31 cellular contexts compared by ENCODE assay signal in genomic region chr5:164324239-164324638, GRCh38.
"Had no signal": no experiment of that assay in that cellular context is flagged by ENCODE, and none has a peak within 500 bp of the region (broad histone marks: within the 10 kb centered on the region; RNA-seq: fewer than 3 reads in every experiment).

No MANE protein-coding gene starts in this region.

- H3K9me3 ChIP-seq: body of pancreas had no signal

- DNase-seq: activated effector memory CD4-positive, alpha-beta T cell treated with anti-CD3 and anti-CD28 coated beads, Interleukin-2, amount 50 U/mL, for 16 hours; activated effector memory CD4-positive, alpha-beta T cell treated with Interleukin-2 at 50 U/mL for 16 hours; activated gamma-delta T cell; activated gamma-delta T cell treated with Interleukin-2 at 50 U/mL for 16 hours; activated naive CD4-positive, alpha-beta T cell; activated naive CD4-positive, alpha-beta T cell treated with anti-CD3 and anti-CD28 coated beads for 36 hours; activated naive CD4-positive, alpha-beta T cell treated with anti-CD3 and anti-CD28 coated beads, Interleukin-2, amount 10 ng/mL, durations not matched to agents 7 days and 5 days; activated naive CD4-positive, alpha-beta T cell treated with anti-CD3 and anti-CD28 coated beads, Interleukin-2, amount 50 U/mL, for 16 hours; activated naive CD4-positive, alpha-beta T cell treated with Interleukin-2 at 50 U/mL for 16 hours; activated naive CD8-positive, alpha-beta T cell treated with anti-CD3 and anti-CD28 coated beads for 36 hours; activated naive CD8-positive, alpha-beta T cell treated with anti-CD3 and anti-CD28 coated beads, Interleukin-2, amount 10 ng/mL, durations not matched to agents 7 days and 5 days; activated naive CD8-positive, alpha-beta T cell treated with anti-CD3 and anti-CD28 coated beads, Interleukin-2, amount 50 U/mL, for 24 hours; activated T-cell treated with anti-CD3 and anti-CD28 coated beads, Interleukin-2, amount 50 U/mL, for 24 hours; activated T-cell treated with anti-CD3 and anti-CD28 coated beads, Interleukin-2, amount 50 U/mL, for 4 hours; activated T-cell treated with anti-CD3 and anti-CD28 coated beads, Interleukin-2, amount 50 U/mL, for 48 hours; activated T-cell treated with anti-CD3 and anti-CD28 coated beads, Interleukin-2, amount 50 U/mL, for 72 hours; adrenal gland; amniotic stem cell; amygdala; anterior cingulate cortex; aorta; body of pancreas; brain microvascular endothelial cell; caudate nucleus; central memory CD4-positive, alpha-beta T cell; cerebellar nuclear complex had no signal

- ATAC-seq: activated naive CD4-positive, alpha-beta T cell treated with anti-CD3 and anti-CD28 coated beads, Interleukin-2, amount 50 U/mL, for 72 hours; activated naive CD8-positive, alpha-beta T cell treated with anti-CD3 and anti-CD28 coated beads, Interleukin-2, amount 50 U/mL, for 24 hours; activated T-cell treated with anti-CD3 and anti-CD28 coated beads, Interleukin-2, amount 50 U/mL, for 4 hours; activated T-cell treated with anti-CD3 and anti-CD28 coated beads, Interleukin-2, amount 50 U/mL, for 72 hours; activated T-helper 17 cell treated with anti-CD3 and anti-CD28 coated beads, Interleukin-2, amount 50 U/mL, for 72 hours; body of pancreas had no signal

- H3K4me1 ChIP-seq: adrenal gland, ascending aorta, body of pancreas, breast epithelium had no signal

- H3K27me3 ChIP-seq: adrenal gland, ascending aorta, body of pancreas, brain microvascular endothelial cell, breast epithelium, cardiac muscle cell had no signal

- H3K36me3 ChIP-seq: adrenal gland, ascending aorta, brain microvascular endothelial cell, breast epithelium, cardiac muscle cell had no signal

- H3K4me3 ChIP-seq: adrenal gland, ascending aorta, body of pancreas, breast epithelium, cardiac muscle cell had no signal

- H3K27ac ChIP-seq: adrenal gland, ascending aorta, body of pancreas, brain microvascular endothelial cell, breast epithelium, cardiac muscle cell had no signal
